12 cellular contexts compared by ENCODE assay signal in genomic region chrX:64321507-64321906, GRCh38.
"Had no signal": no experiment of that assay in that cellular context is flagged by ENCODE, and none has a peak within 500 bp of the region (broad histone marks: within the 10 kb centered on the region; RNA-seq: fewer than 3 reads in every experiment).

No MANE protein-coding gene starts in this region.

- H3K27ac Mint-ChIP-seq: GM23338, H9, HFFc6, IgD-negative memory B cell had no signal

- DNase-seq: H9, HCEC 1CT, HFFc6, Karpas-422, KBM-7 had no signal

- FAIRE-seq: H1, H54, HepG2 had no signal

- H3K4me1 Mint-ChIP-seq: GM23338, H9, IgD-negative memory B cell had no signal

- ATAC-seq: GM23338, HepG2 had no signal

- H3K4me3 ChIP-seq: GM23338 had no signal

- H3K4me3 Mint-ChIP-seq: GM23338, H9, HFFc6, IgD-negative memory B cell had no signal

- H3K27ac ChIP-seq: HL-60, KMS-11 had no signal

- H3K27me3 Mint-ChIP-seq: IgD-negative memory B cell had no signal

- H3K4me2 ChIP-seq: GM23338, KMS-11 had no signal

- H3K9ac ChIP-seq: KMS-11 had no signal
